ENCODE assay signal across 8 cellular contexts in genomic region chr7:1536768-1537630, GRCh38. TPM values are rescaled to one million over a fixed set of nuclear protein-coding genes. Genes with fewer than 3 reads are reported as not detected.
DNase-seq lines count a peak whose midpoint lies in the region; ATAC-seq and TF ChIP-seq lines count a peak whose summit lies in the region.

No MANE protein-coding gene starts in this region.

- peak overlapping the region; percentile 71; the same call in 1 of the 2 replicates for H3K27ac ChIP-seq in SK-N-MC

- no peak for TF ChIP-seq CTCF in fibroblast of villous mesenchyme (IDR thresholded peaks at IDR 0.05; ENCODE audit: insufficient read depth, low read depth, low read length)
- no peak for TF ChIP-seq CTCF in neural crest cell (conservative IDR thresholded peaks at IDR 0.05)

- H3K36me3 Mint-ChIP-seq in neural crest cell (ENCODE audit: low read depth), result no peaks in the 10 kb centered on the region

- ATAC-seq in HG03469 (IDR thresholded peaks at IDR 0.05; ENCODE audit: unreplicated experiment), result no peak

- no peak overlapping the region for H3K4me3 Mint-ChIP-seq in neural crest cell

- H3K4me3 ChIP-seq in SK-N-MC, result peak overlapping the region; percentile 56; the same call in 1 of the 2 replicates
- peak overlapping the region; percentile 62 for H3K4me3 ChIP-seq in fibroblast of villous mesenchyme (ENCODE audit: low read depth, low read length)

- H3K27ac Mint-ChIP-seq in neural crest cell (ENCODE audit: unreplicated experiment), result no peak overlapping the region

- H3K4me1 Mint-ChIP-seq in neural crest cell, result peaks cover 20% of the 10 kb centered on the region

- peak overlapping the region; percentile 35 for H3K9ac ChIP-seq in SK-N-MC (ENCODE audit: insufficient read length)

- H3K9me3 Mint-ChIP-seq in neural crest cell, result no peaks in the 10 kb centered on the region

- H3K9me3 ChIP-seq in SK-N-MC (ENCODE audit: low read depth, low read length), result no peaks in the 10 kb centered on the region

- DNase-seq in Daoy (ENCODE audit: low read depth) (peak; percentile 99), SK-N-MC (ENCODE audit: low read depth, low spot score) (peak; percentile 30), fibroblast of villous mesenchyme (ENCODE audit: low read depth) (peak; percentile 100), neural crest cell (ENCODE audit: low read depth, low spot score) (peak; percentile 60), NCI-H748 (lab: John Stamatoyannopoulos, UW; ENCODE audit: unreplicated experiment) (no peak), NCI-H510A (lab: John Stamatoyannopoulos, UW) (no peak), NAMALWA (ENCODE audit: low spot score) (no peak)

- no peaks in the 10 kb centered on the region; the same call in 1 of the 2 replicates for H3K36me3 ChIP-seq in SK-N-MC (ENCODE audit: insufficient read depth, low read length)

- peaks cover 37% of the 10 kb centered on the region for H3K27me3 Mint-ChIP-seq in neural crest cell (ENCODE audit: low read depth)

RNA-seq across cellular contexts. Expression of gene MAFK, which starts 6.5 kb away (rescaled TPM):
- 19.8 and 25.8 TPM in 2 replicates for total RNA-seq in Daoy (2014; rRNA removed; shearing (Covaris generic))
- total RNA-seq in fibroblast of villous mesenchyme, result 21.6 and 26.4 TPM in 2 replicates
- total RNA-seq in neural crest cell, result 2.5 and 2.9 TPM in 2 replicates

RNA-seq across cellular contexts. Expression of gene TMEM184A, which starts 19.0 kb away (rescaled TPM):
- 1.7 and 5.9 TPM in 2 replicates for total RNA-seq in Daoy (2014; rRNA removed; shearing (Covaris generic))
- total RNA-seq in fibroblast of villous mesenchyme, result 0.64 and 0.86 TPM in 2 replicates
- total RNA-seq in neural crest cell, result not detected in 2 replicates

RNA-seq across cellular contexts. Expression of gene INTS1, which starts 32.8 kb away (rescaled TPM):
- 42.9 and 61.6 TPM in 2 replicates for total RNA-seq in Daoy (2014; rRNA removed; shearing (Covaris generic))
- total RNA-seq in fibroblast of villous mesenchyme (45.3 and 69.9 TPM in 2 replicates), neural crest cell (123 and 134 TPM in 2 replicates)

RNA-seq across cellular contexts. Expression of gene PSMG3, which starts 32.8 kb away (rescaled TPM):
- total RNA-seq in Daoy (2014; rRNA removed; shearing (Covaris generic)), result 107 and 130 TPM in 2 replicates
- total RNA-seq in fibroblast of villous mesenchyme (24.6 and 30.9 TPM in 2 replicates), neural crest cell (50.6 and 57.8 TPM in 2 replicates)

Comparison
In these comparisons a context has a peak if more than half of its experiments do, and no peak if none do; other contexts are left out.
1. DNase-seq: peak in Daoy (single experiment), SK-N-MC (single experiment), fibroblast of villous mesenchyme (single experiment) and neural crest cell (single experiment); none in NCI-H748 (single experiment), NCI-H510A (single experiment) and NAMALWA (single experiment).